Comparison of ENCODE assay signal across 14 cellular contexts in the genomic region with DNA sequence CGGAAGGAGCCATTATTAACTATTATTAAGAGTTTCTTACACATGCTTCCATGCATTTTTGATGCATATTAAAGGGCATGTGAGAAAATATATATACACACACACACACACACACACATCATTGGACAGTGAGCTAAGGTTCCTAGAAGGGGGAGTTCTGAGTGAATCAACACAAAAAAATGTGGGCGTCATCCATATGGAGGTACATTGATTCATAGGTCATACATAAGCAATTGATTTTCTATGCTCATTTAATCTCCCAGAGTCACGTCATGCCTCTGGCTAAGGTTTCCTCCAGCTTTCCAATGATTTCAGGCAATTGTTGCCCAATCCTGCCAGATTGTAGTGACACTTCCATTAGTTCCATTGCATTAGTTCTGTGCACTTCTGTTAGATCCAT.
DNase-seq lines count a peak whose midpoint lies in the region; ATAC-seq, FAIRE-seq and TF ChIP-seq lines count a peak whose summit lies in the region.
"Had no signal": no experiment of that assay in that cellular context is flagged by ENCODE, and none has a peak within 500 bp of the region (broad histone marks: within the 10 kb centered on the region; RNA-seq: fewer than 3 reads in every experiment).

No MANE protein-coding gene starts in this region.

- H3K27ac Mint-ChIP-seq in MCF 10A (ENCODE audit: low read depth, unreplicated experiment) = no peak overlapping the region
- no peak overlapping the region for H3K27ac Mint-ChIP-seq in activated CD4-positive, alpha-beta T cell treated with anti-CD3 and anti-CD28 coated beads for 36 hours

- BruUV-seq in MCF 10A (replicated peaks; lab: Mats Ljungman, UMichigan) = no TSS peak

- ATAC-seq in foreskin keratinocyte = peak; percentile 69
- ATAC-seq in HG02938 (IDR thresholded peaks at IDR 0.05; ENCODE audit: unreplicated experiment) = no peak
- no peak for ATAC-seq in activated CD4-positive, alpha-beta T cell treated with anti-CD3 and anti-CD28 coated beads for 36 hours
- ATAC-seq: HepG2 had no signal

- intact Hi-C loops in MCF 10A (cut with micrococcal nuclease) = no loop called here
- intact Hi-C loops in activated CD4-positive, alpha-beta T cell treated with anti-CD3 and anti-CD28 coated beads for 36 hours (cut with DNase I, micrococcal nuclease) = no loop called here

- H3K27me3 Mint-ChIP-seq in MCF 10A (ENCODE audit: insufficient read depth, unreplicated experiment) = peaks cover 37% of the 10 kb centered on the region
- H3K27me3 Mint-ChIP-seq in activated CD4-positive, alpha-beta T cell treated with anti-CD3 and anti-CD28 coated beads for 36 hours = no peaks in the 10 kb centered on the region

- POLR2A ChIA-PET in MCF 10A (lab: Yijun Ruan, JAX) = no interaction called here
- POLR2A ChIA-PET in activated CD4-positive, alpha-beta T cell treated with anti-CD3 and anti-CD28 coated beads for 36 hours (lab: Charles Lee) = no interaction called here

- H3K27me3 ChIP-seq in MG63 (no peaks in the 10 kb centered on the region), bronchial epithelial cell (ENCODE audit: control insufficient read depth, insufficient read depth, low read length) (no peaks in the 10 kb centered on the region), foreskin keratinocyte (no peaks in the 10 kb centered on the region)

- no peaks in the 10 kb centered on the region for H3K4me1 Mint-ChIP-seq in MCF 10A (ENCODE audit: insufficient read depth, unreplicated experiment)
- H3K4me1 Mint-ChIP-seq in activated CD4-positive, alpha-beta T cell treated with anti-CD3 and anti-CD28 coated beads for 36 hours = no peaks in the 10 kb centered on the region

- H3K9me3 Mint-ChIP-seq in MCF 10A (ENCODE audit: unreplicated experiment) = peaks cover under 1% of the 10 kb centered on the region
- peaks cover 1% of the 10 kb centered on the region for H3K9me3 Mint-ChIP-seq in activated CD4-positive, alpha-beta T cell treated with anti-CD3 and anti-CD28 coated beads for 36 hours (ENCODE audit: low read depth)

- peaks cover 7% of the 10 kb centered on the region for H3K4me1 ChIP-seq in foreskin keratinocyte
- H3K4me1 ChIP-seq: Caco-2, HAP-1 had no signal

- FAIRE-seq in bronchial epithelial cell (lab: Jason Lieb, UNC) = no peak
- FAIRE-seq: HepG2 had no signal

- no peak overlapping the region for H3K27ac ChIP-seq in foreskin keratinocyte

- H3K9me3 ChIP-seq in MG63 = no peaks in the 10 kb centered on the region
- H3K9me3 ChIP-seq: HAP-1 had no signal

- H3K4me3 Mint-ChIP-seq in MCF 10A (ENCODE audit: unreplicated experiment) = no peak overlapping the region
- no peak overlapping the region for H3K4me3 Mint-ChIP-seq in activated CD4-positive, alpha-beta T cell treated with anti-CD3 and anti-CD28 coated beads for 36 hours

- DNase-seq in MG63 (peak; percentile 0), bronchial epithelial cell (ENCODE audit: low read depth) (peak; percentile 7), foreskin keratinocyte (peak in 1 of 2 donors; percentile 48), skeletal muscle cell (ENCODE audit: low read depth) (peak; percentile 51), MCF 10A (ENCODE audit: unreplicated experiment) (no peak)
- no peak for DNase-seq in activated CD4-positive, alpha-beta T cell treated with anti-CD3 and anti-CD28 coated beads for 36 hours
- DNase-seq: Caco-2, KG1, NCI-H1048, NCI-H1436 treated with DMSO at 0.1 percent for 48 hours, NCI-H524 had no signal

- CTCF ChIA-PET in MCF 10A (lab: Yijun Ruan, JAX) = no interaction called here
- CTCF ChIA-PET in activated CD4-positive, alpha-beta T cell treated with anti-CD3 and anti-CD28 coated beads for 36 hours (lab: Charles Lee) = no interaction called here

- TF ChIP-seq CTCF in bronchial epithelial cell (IDR thresholded peaks at IDR 0.05; ENCODE audit: insufficient read depth, low read length, severe bottlenecking) = no peak
- TF ChIP-seq CTCF in foreskin keratinocyte (conservative IDR thresholded peaks at IDR 0.05) = no peak
- TF ChIP-seq CTCF in MCF 10A (IDR thresholded peaks at IDR 0.05; ENCODE audit: unreplicated experiment) = no peak

- H3K36me3 ChIP-seq in MG63 = no peaks in the 10 kb centered on the region
- no peaks in the 10 kb centered on the region for H3K36me3 ChIP-seq in bronchial epithelial cell (ENCODE audit: control insufficient read depth, insufficient read depth, low read length)
- H3K36me3 ChIP-seq: HAP-1 had no signal

- no peak overlapping the region for H3K4me3 ChIP-seq in MG63
- H3K4me3 ChIP-seq in bronchial epithelial cell (ENCODE audit: low read depth, low read length) = no peak overlapping the region
- no peak overlapping the region for H3K4me3 ChIP-seq in skeletal muscle cell (ENCODE audit: low read depth, low read length)
- H3K4me3 ChIP-seq: HAP-1 had no signal

- no peaks in the 10 kb centered on the region for H3K36me3 Mint-ChIP-seq in MCF 10A (ENCODE audit: insufficient read depth, unreplicated experiment)
- H3K36me3 Mint-ChIP-seq in activated CD4-positive, alpha-beta T cell treated with anti-CD3 and anti-CD28 coated beads for 36 hours (ENCODE audit: low read depth) = no peaks in the 10 kb centered on the region

Comparison
In these comparisons a context has a peak if more than half of its experiments do, and no peak if none do; other contexts are left out.
1. DNase-seq: peak in MG63 (single experiment), bronchial epithelial cell (single experiment) and skeletal muscle cell (single experiment); none in MCF 10A (single experiment) and activated CD4-positive, alpha-beta T cell treated with anti-CD3 and anti-CD28 coated beads for 36 hours (single experiment).